8 cellular contexts compared by ENCODE assay signal in the genomic region with DNA sequence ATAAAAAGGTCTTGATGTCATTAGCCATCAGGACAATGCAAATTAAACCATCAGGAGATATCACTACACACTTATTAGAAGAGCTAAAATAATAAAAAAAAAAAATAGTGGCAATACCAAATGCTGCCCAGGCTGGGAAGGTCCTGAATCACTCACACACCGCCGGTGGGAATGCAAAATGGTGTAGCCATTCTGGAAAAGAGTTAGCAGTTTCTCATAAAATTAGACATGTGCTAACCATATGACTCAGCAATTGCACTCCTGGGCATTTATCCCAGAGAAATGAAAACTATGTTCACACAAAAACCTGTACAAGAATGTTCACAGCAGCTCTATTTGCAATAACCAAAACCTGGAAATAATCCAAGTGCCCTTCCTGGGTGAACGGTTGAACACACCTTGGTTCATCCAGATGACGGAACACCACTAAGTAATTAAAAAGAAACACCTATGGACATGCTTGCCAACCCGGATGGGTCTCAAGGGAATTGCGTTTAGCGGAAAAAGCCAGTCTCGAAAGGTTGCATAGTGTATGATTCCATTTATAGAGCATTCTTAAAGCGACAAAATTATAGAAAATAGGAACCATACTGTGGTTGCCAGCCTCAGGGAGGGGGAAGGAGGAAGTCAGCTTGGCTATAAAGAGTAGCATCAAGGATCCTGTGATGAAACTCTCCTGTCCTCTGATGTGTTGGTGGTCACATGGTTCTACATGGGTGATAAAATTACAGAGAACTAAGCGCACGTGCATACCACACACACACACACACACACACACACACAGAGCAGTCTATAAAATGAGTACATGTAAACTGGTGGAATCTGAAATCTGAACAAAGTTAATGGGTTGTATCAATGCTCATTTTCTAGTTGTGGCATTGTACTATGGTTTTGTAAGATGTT. TPM values are rescaled to one million over a fixed set of nuclear protein-coding genes. Genes with fewer than 3 reads are reported as not detected.
DNase-seq lines count a peak whose midpoint lies in the region; ATAC-seq lines count a peak whose summit lies in the region.

No MANE protein-coding gene starts in this region.

- H3K4me1 Mint-ChIP-seq in T-cell = peaks cover 77 to 82% (median 82%) of the 10 kb centered on the region in 3 donors
- peaks cover 72 to 78% of the 10 kb centered on the region in 2 donors for H3K4me1 Mint-ChIP-seq in effector memory CD8-positive, alpha-beta T cell (ENCODE audit: low read depth in 2 of 2)
- peaks cover 73 to 76% of the 10 kb centered on the region in 2 donors for H3K4me1 Mint-ChIP-seq in natural killer cell treated with Interleukin-12 subunit alpha and Interleukin-12 subunit beta and Interleukin-15 and Interleukin-18, amount 100 ng/mL, for 72 hours (ENCODE audit: low read depth in 2 of 2)

- in situ Hi-C loops in KBM-7 (cut with MboI; ENCODE audit: low pct_unique_long_range_greater_than_20kb, low sequenced_read_pairs) = no loop called here

- peaks cover 26% of the 10 kb centered on the region for H3K36me3 Mint-ChIP-seq in T-cell
- H3K36me3 Mint-ChIP-seq in effector memory CD8-positive, alpha-beta T cell (ENCODE audit: insufficient read depth) = peaks cover 55% of the 10 kb centered on the region
- H3K36me3 Mint-ChIP-seq in natural killer cell treated with Interleukin-12 subunit alpha and Interleukin-12 subunit beta and Interleukin-15 and Interleukin-18, amount 100 ng/mL, for 72 hours = peaks cover 18% of the 10 kb centered on the region

- no peaks in the 10 kb centered on the region for H3K27me3 Mint-ChIP-seq in T-cell
- H3K27me3 Mint-ChIP-seq in effector memory CD8-positive, alpha-beta T cell = no peaks in the 10 kb centered on the region
- no peaks in the 10 kb centered on the region for H3K27me3 Mint-ChIP-seq in natural killer cell treated with Interleukin-12 subunit alpha and Interleukin-12 subunit beta and Interleukin-15 and Interleukin-18, amount 100 ng/mL, for 72 hours

- peak; percentile 34 for DNase-seq in DMS 273 treated with DMSO at 0.1 percent for 48 hours (lab: John Stamatoyannopoulos, UW)
- DNase-seq in KBM-7 = peak; percentile 94
- DNase-seq in T-cell = peak in 24 of 34 experiments; percentile 23 to 68 (median 50)
- peak; percentile 61 to 68 (median 65) for DNase-seq in effector memory CD8-positive, alpha-beta T cell
- DNase-seq in natural killer cell treated with Interleukin-12 subunit alpha and Interleukin-12 subunit beta and Interleukin-15 and Interleukin-18, amount 100 ng/mL, for 72 hours (ENCODE audit: low spot score) = no peak
- DNase-seq in GM19238 (ENCODE audit: insufficient read length, low spot score) = no peak
- no peak for DNase-seq in NCI-H524 treated with DMSO at 0.1 percent for 48 hours (lab: John Stamatoyannopoulos, UW)

- peak overlapping the region; percentile 93 to 96 for H3K27ac Mint-ChIP-seq in T-cell
- peak overlapping the region; percentile 94 to 98 for H3K27ac Mint-ChIP-seq in effector memory CD8-positive, alpha-beta T cell
- peak overlapping the region; percentile 91 to 92 for H3K27ac Mint-ChIP-seq in natural killer cell treated with Interleukin-12 subunit alpha and Interleukin-12 subunit beta and Interleukin-15 and Interleukin-18, amount 100 ng/mL, for 72 hours

- no peaks in the 10 kb centered on the region for H3K9me3 Mint-ChIP-seq in T-cell
- no peaks in the 10 kb centered on the region for H3K9me3 Mint-ChIP-seq in effector memory CD8-positive, alpha-beta T cell
- no peaks in the 10 kb centered on the region for H3K9me3 Mint-ChIP-seq in natural killer cell treated with Interleukin-12 subunit alpha and Interleukin-12 subunit beta and Interleukin-15 and Interleukin-18, amount 100 ng/mL, for 72 hours

- POLR2A ChIA-PET in T-cell (lab: Charles Lee) = interaction anchor here in 1 of 2 donors (0.9 to 1.0 kb wide), 2 partner anchors 10 to 20 kb away, joined by 3 read pairs; no protein-coding TSS in a partner anchor

- CTCF ChIA-PET in T-cell (lab: Charles Lee) = no interaction called here

- H3K4me3 Mint-ChIP-seq in T-cell = peak overlapping the region; percentile 28 to 71 (median 53)
- peak overlapping the region; percentile 97 to 99 for H3K4me3 Mint-ChIP-seq in effector memory CD8-positive, alpha-beta T cell
- peak overlapping the region; percentile 86 for H3K4me3 Mint-ChIP-seq in natural killer cell treated with Interleukin-12 subunit alpha and Interleukin-12 subunit beta and Interleukin-15 and Interleukin-18, amount 100 ng/mL, for 72 hours

- peak; percentile 33 for ATAC-seq in GM19467 (IDR thresholded peaks at IDR 0.05; ENCODE audit: unreplicated experiment)
- ATAC-seq in T-cell (replicated peaks in 1 of 4) = peak; percentile 17 to 68 (median 35)
- ATAC-seq in effector memory CD8-positive, alpha-beta T cell (replicated peaks) = peak; percentile 68
- ATAC-seq in natural killer cell treated with Interleukin-12 subunit alpha and Interleukin-12 subunit beta and Interleukin-15 and Interleukin-18, amount 100 ng/mL, for 72 hours = peak; percentile 59 to 70

RNA-seq across cellular contexts. Expression of a gene that starts 4.6 kb away (rescaled TPM):
- total RNA-seq in T-cell = 100 to 1,000 TPM; 114 to 185 (median 152) TPM
- 10 to 100 TPM; 62.5 to 77.6 TPM for total RNA-seq in natural killer cell treated with Interleukin-12 subunit alpha and Interleukin-12 subunit beta and Interleukin-15 and Interleukin-18, amount 100 ng/mL, for 72 hours

Comparison
In these comparisons a context has a peak if more than half of its experiments do, and no peak if none do; other contexts are left out.
1. DNase-seq: peak in DMS 273 treated with DMSO at 0.1 percent for 48 hours (single experiment), KBM-7 (single experiment), T-cell (24 of 34) and effector memory CD8-positive, alpha-beta T cell (3 of 3); none in natural killer cell treated with Interleukin-12 subunit alpha and Interleukin-12 subunit beta and Interleukin-15 and Interleukin-18, amount 100 ng/mL, for 72 hours (single experiment), GM19238 (single experiment) and NCI-H524 treated with DMSO at 0.1 percent for 48 hours (single experiment).
2. Peak in every context shown above with its lines, with median percentiles within 50 percentile points of each other: ATAC-seq, H3K27ac Mint-ChIP-seq and H3K4me3 Mint-ChIP-seq.